ENCODE assay signal across 34 cellular contexts in genomic region chr2:54262015-54262765, GRCh38. TPM values are rescaled to one million over a fixed set of nuclear protein-coding genes. Genes with fewer than 3 reads are reported as not detected.
A peak's percentile ranks its signal among the peaks of the same experiment; 100 is the strongest.
DNase-seq lines count a peak whose midpoint lies in the region; ATAC-seq, FAIRE-seq and TF ChIP-seq lines count a peak whose summit lies in the region.
"Had no signal": no experiment of that assay in that cellular context is flagged by ENCODE, and none has a peak within 500 bp of the region (broad histone marks: within the 10 kb centered on the region; RNA-seq: fewer than 3 reads in every experiment).

No MANE protein-coding gene starts in this region.

- 52% methylated on average over 2 of the region's 2 CpGs for WGBS in A549 (ENCODE audit: missing lambda C conversion rate)
- WGBS in testis, 2 donors: 73 to 80% methylated on average over 2 of the region's 2 CpGs

- H3K36me3 ChIP-seq in testis (ENCODE audit: low read depth, missing control alignments): no peaks in the 10 kb centered on the region
- H3K36me3 ChIP-seq: BE2C, esophagus squamous epithelium, left ventricle myocardium inferior, transverse colon had no signal

- DNase-seq in A549 (ENCODE audit: low read depth in 1 of 2, low spot score in 1 of 2) (no peak), RCC 7860 (ENCODE audit: low spot score) (no peak), iris pigment epithelial cell (ENCODE audit: low read depth) (peak; percentile 47), ecto neural progenitor cell (ENCODE audit: low spot score) (no peak), testis (no peak)
- DNase-seq: ACHN; activated CD4-positive, alpha-beta memory T cell treated with anti-CD3 and anti-CD28 coated beads for 36 hours; activated CD4-positive, CD25-positive, alpha-beta regulatory T cell treated with anti-CD3 and anti-CD28 coated beads, Interleukin-2, amount 50 U/mL, for 72 hours; activated naive CD4-positive, alpha-beta T cell; BE2C; CD8-positive, alpha-beta memory T cell; DMS 273 treated with DMSO at 0.1 percent for 48 hours; dorsolateral prefrontal cortex; esophagus squamous epithelium; islet precursor cell; left ventricle myocardium inferior; naive B cell; NCI-H1092; NCI-H1694 treated with DMSO at 0.1 percent for 48 hours; NCI-H510A; stimulated activated CD4-positive, alpha-beta T cell treated with anti-CD3 and anti-CD28 coated beads, Interleukin-12 subunit alpha, Interleukin-12 subunit beta, amount 100 ng/mL, for 4 hours; stimulated activated CD4-positive, alpha-beta T cell treated with anti-CD3 and anti-CD28 coated beads, Interleukin-2, amount 100 ng/mL, for 48 hours; transverse colon had no signal

- no peaks in the 10 kb centered on the region for H3K9me3 ChIP-seq in A549
- H3K9me3 ChIP-seq in testis: no peaks in the 10 kb centered on the region
- H3K9me3 ChIP-seq: BE2C, body of pancreas, esophagus squamous epithelium, left ventricle myocardium inferior, transverse colon had no signal

- POLR2A ChIA-PET in A549 (lab: Yijun Ruan, JAX): no interaction called here

- TF ChIP-seq EP300 in A549 (IDR thresholded peaks at IDR 0.05): no peak

- H3K4me3 ChIP-seq in A549 (no peak overlapping the region), testis (no peak overlapping the region)
- H3K4me3 ChIP-seq: body of pancreas, dorsolateral prefrontal cortex, esophagus squamous epithelium, left ventricle myocardium inferior, transverse colon had no signal

- H3K27ac ChIP-seq in A549: no peak overlapping the region
- no peak overlapping the region for H3K27ac ChIP-seq in testis
- H3K27ac ChIP-seq: body of pancreas, esophagus squamous epithelium, left ventricle myocardium inferior, transverse colon had no signal

- TF ChIP-seq RAD21 in A549 (conservative IDR thresholded peaks at IDR 0.05 in 1 of 2, IDR thresholded peaks at IDR 0.05 in 1 of 2): no peak

- TF ChIP-seq CTCF in A549 (IDR thresholded peaks at IDR 0.05): no peak
- TF ChIP-seq CTCF in testis (IDR thresholded peaks at IDR 0.05): no peak

- intact Hi-C loops in testis (cut with DNase I; ENCODE audit: low total_unique reads): no loop called here

- H3K4me1 ChIP-seq in A549: peaks cover 11% of the 10 kb centered on the region; the same call in 2 of the 3 replicates
- H3K4me1 ChIP-seq in testis: peaks cover 4% of the 10 kb centered on the region
- H3K4me1 ChIP-seq: BE2C, esophagus squamous epithelium, left ventricle myocardium inferior, transverse colon had no signal

- H3K4me2 ChIP-seq in A549: peak overlapping the region; percentile 37

- FAIRE-seq in A549 (lab: Jason Lieb, UNC) (no peak), RCC 7860 (lab: Jason Lieb, UNC) (peak; percentile 20), colon (lab: Jason Lieb, UNC) (peak; percentile 55)
- FAIRE-seq: GM12891 had no signal

- ATAC-seq in A549 (no peak), GM18511 (IDR thresholded peaks at IDR 0.05; ENCODE audit: unreplicated experiment) (no peak), GM21526 (IDR thresholded peaks at IDR 0.05; ENCODE audit: low FRiP score, unreplicated experiment) (no peak)
- ATAC-seq: body of pancreas, sciatic nerve had no signal

- CTCF ChIA-PET in A549 (lab: Yijun Ruan, JAX): interaction anchor here (1.3 kb wide), 1 partner anchor 8 kb away, joined by 5 read pairs; no protein-coding TSS in a partner anchor

- TF ChIP-seq POLR2A in A549 (IDR thresholded peaks at IDR 0.05; ENCODE audit: low read length): no peak
- TF ChIP-seq POLR2A in testis (IDR thresholded peaks at IDR 0.05): no peak

- no peaks in the 10 kb centered on the region for H3K27me3 ChIP-seq in testis
- H3K27me3 ChIP-seq: BE2C, body of pancreas, dorsolateral prefrontal cortex, esophagus squamous epithelium, transverse colon had no signal

TF ChIP-seq in A549, 52 proteins besides CTCF, POLR2A, EP300 and RAD21:
- TF ChIP-seq HDAC2 (IDR thresholded peaks at IDR 0.05): no peak
- no peak for TF ChIP-seq CBX2 (IDR thresholded peaks at IDR 0.05; ENCODE audit: borderline replicate concordance, low read depth)
- no peak for TF ChIP-seq BCL3 (IDR thresholded peaks at IDR 0.05)
- no peak for TF ChIP-seq TFCP2L1 (CRISPR knock-in tag; IDR thresholded peaks at IDR 0.05)

RNA-seq across cellular contexts. Expression of gene TSPYL6, which starts 6.2 kb away (rescaled TPM):
- polyA plus RNA-seq in A549 (2011; rRNA removed) (not detected in 2 replicates), A549 (2017; fragmentation: RNase III; extraction: RNeasy Plus Mini Kit Qiagen cat#74134 plus additional on column Dnase treatment) (not detected in 3 replicates), testis (ENCODE audit: insufficient read depth, low read depth, low replicate concordance) (53.9 TPM)
- not detected in 2 replicates for polyA plus RNA-seq in A549 (2012; cell fraction: cytosol; rRNA removed)
- polyA plus RNA-seq in A549 (2012; cell fraction: nucleus; rRNA removed): not detected in 2 replicates
- polyA minus RNA-seq in A549 (2011; rRNA and poly(A)+ RNA removed): not detected in 2 replicates
- 10 to 100 TPM; 37.9 to 38.3 TPM for total RNA-seq in testis
- total RNA-seq: activated CD4-positive, alpha-beta memory T cell treated with anti-CD3 and anti-CD28 coated beads for 36 hours; body of pancreas; CD8-positive, alpha-beta memory T cell; esophagus squamous epithelium; mesothelial cell of epicardium; progenitor cell of endocrine pancreas; RPMI7951; SK-MEL-5; transverse colon had no signal
- polyA plus RNA-seq: adipose tissue; CD8-positive, alpha-beta memory T cell had no signal

Comparison
In these comparisons a context has a peak if more than half of its experiments do, and no peak if none do; other contexts are left out.
1. RNA of gene TSPYL6, which starts 6.2 kb away (polyA plus RNA-seq): 53.9 TPM in testis (single experiment); not detected in A549; every median in the first group is over 10 times any median in the second.